Comparison of ENCODE assay signal across 18 cellular contexts in genomic region chr1:47764461-47765046, GRCh38.
"Had no signal": no experiment of that assay in that cellular context is flagged by ENCODE, and none has a peak within 500 bp of the region (broad histone marks: within the 10 kb centered on the region; RNA-seq: fewer than 3 reads in every experiment).

No MANE protein-coding gene starts in this region.

- H3K4me3 ChIP-seq: adrenal gland, hepatocyte, mucosa of descending colon, upper lobe of right lung had no signal

- H3K36me3 ChIP-seq: adrenal gland, upper lobe of right lung, WERI-Rb-1 had no signal

- H3K27me3 ChIP-seq: adrenal gland, hepatocyte, upper lobe of right lung had no signal

- H3K27ac ChIP-seq: adrenal gland, foreskin keratinocyte, upper lobe of right lung, WERI-Rb-1 had no signal

- H3K4me3 Mint-ChIP-seq: activated naive CD8-positive, alpha-beta T cell; activated T-helper 17 cell treated with anti-CD3 and anti-CD28 coated beads, Interleukin-2, amount 50 U/mL, for 72 hours; dendritic cell treated with granulocyte-macrophage colony-stimulating factor and Interleukin-4, amounts not matched to agents 40 ng/mL and 50 ng/mL, for 4 days; T-cell; T-helper 2 cell treated with Interferon-gamma antibody and Interleukin-4, amounts not matched to agents 5 μg/mL and 100 μg/mL, for 36 hours had no signal

- DNase-seq: activated naive CD4-positive, alpha-beta T cell; activated T-cell treated with anti-CD3 and anti-CD28 coated beads, Interleukin-2, amount 50 U/mL, for 1 hour; adrenal gland; effector CD4-positive, alpha-beta T cell; erythroblast; mucosa of descending colon; nucleus accumbens; stimulated activated CD4-positive, alpha-beta T cell treated with anti-CD3 and anti-CD28 coated beads, Interleukin-4, amount 100 ng/mL, for 1 hour; stimulated activated naive CD4-positive, alpha-beta T cell; T-cell; upper lobe of right lung; WERI-Rb-1 had no signal

- ATAC-seq: activated T-helper 17 cell treated with anti-CD3 and anti-CD28 coated beads, Interleukin-2, amount 50 U/mL, for 72 hours; mucosa of descending colon; T-cell; upper lobe of right lung had no signal

- H3K4me1 Mint-ChIP-seq: activated T-helper 17 cell treated with anti-CD3 and anti-CD28 coated beads, Interleukin-2, amount 50 U/mL, for 72 hours; T-cell had no signal

- H3K36me3 Mint-ChIP-seq: activated naive CD8-positive, alpha-beta T cell; T-cell had no signal

- H3K27ac Mint-ChIP-seq: activated naive CD8-positive, alpha-beta T cell; activated T-helper 17 cell treated with anti-CD3 and anti-CD28 coated beads, Interleukin-2, amount 50 U/mL, for 72 hours; dendritic cell treated with granulocyte-macrophage colony-stimulating factor and Interleukin-4, amounts not matched to agents 40 ng/mL and 50 ng/mL, for 4 days; T-cell; T-helper 2 cell treated with Interferon-gamma antibody and Interleukin-4, amounts not matched to agents 5 μg/mL and 100 μg/mL, for 36 hours had no signal

- H3K9me3 ChIP-seq: adrenal gland, mucosa of descending colon, upper lobe of right lung had no signal

- H3K9me3 Mint-ChIP-seq: activated T-helper 17 cell treated with anti-CD3 and anti-CD28 coated beads, Interleukin-2, amount 50 U/mL, for 72 hours; dendritic cell treated with granulocyte-macrophage colony-stimulating factor and Interleukin-4, amounts not matched to agents 40 ng/mL and 50 ng/mL, for 4 days; T-cell; T-helper 2 cell treated with Interferon-gamma antibody and Interleukin-4, amounts not matched to agents 5 μg/mL and 100 μg/mL, for 36 hours had no signal

- H3K4me1 ChIP-seq: adrenal gland, upper lobe of right lung had no signal
